1 cellular context compared by ENCODE assay signal in the genomic region with DNA sequence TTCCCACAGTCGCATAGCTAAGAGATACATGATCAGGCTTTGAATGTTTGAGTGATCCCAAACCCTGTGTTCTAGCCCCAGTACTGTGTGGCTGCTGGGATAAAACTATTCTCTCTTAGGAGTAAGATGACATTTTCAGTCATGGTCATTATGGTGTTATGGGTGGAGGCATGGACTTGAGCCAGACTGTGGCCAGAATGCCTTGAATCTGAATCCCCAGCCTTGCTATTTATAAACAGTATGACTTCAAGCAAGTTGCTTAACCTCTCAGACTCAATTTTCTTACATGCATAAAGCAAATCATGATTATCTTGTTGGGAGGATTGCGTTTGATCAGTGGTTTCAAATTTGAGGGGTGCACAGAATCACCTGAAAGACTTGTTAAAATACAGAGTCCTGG.
TF ChIP-seq lines count a peak whose summit lies in the region.

No MANE protein-coding gene starts in this region.

TF ChIP-seq in SK-N-SH, 30 proteins besides CTCF, POLR2A, EP300 and RAD21 (continued from another document):
- TF ChIP-seq, protein P1, sequence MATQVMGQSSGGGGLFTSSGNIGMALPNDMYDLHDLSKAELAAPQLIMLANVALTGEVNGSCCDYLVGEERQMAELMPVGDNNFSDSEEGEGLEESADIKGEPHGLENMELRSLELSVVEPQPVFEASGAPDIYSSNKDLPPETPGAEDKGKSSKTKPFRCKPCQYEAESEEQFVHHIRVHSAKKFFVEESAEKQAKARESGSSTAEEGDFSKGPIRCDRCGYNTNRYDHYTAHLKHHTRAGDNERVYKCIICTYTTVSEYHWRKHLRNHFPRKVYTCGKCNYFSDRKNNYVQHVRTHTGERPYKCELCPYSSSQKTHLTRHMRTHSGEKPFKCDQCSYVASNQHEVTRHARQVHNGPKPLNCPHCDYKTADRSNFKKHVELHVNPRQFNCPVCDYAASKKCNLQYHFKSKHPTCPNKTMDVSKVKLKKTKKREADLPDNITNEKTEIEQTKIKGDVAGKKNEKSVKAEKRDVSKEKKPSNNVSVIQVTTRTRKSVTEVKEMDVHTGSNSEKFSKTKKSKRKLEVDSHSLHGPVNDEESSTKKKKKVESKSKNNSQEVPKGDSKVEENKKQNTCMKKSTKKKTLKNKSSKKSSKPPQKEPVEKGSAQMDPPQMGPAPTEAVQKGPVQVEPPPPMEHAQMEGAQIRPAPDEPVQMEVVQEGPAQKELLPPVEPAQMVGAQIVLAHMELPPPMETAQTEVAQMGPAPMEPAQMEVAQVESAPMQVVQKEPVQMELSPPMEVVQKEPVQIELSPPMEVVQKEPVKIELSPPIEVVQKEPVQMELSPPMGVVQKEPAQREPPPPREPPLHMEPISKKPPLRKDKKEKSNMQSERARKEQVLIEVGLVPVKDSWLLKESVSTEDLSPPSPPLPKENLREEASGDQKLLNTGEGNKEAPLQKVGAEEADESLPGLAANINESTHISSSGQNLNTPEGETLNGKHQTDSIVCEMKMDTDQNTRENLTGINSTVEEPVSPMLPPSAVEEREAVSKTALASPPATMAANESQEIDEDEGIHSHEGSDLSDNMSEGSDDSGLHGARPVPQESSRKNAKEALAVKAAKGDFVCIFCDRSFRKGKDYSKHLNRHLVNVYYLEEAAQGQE (IDR thresholded peaks at IDR 0.05; ENCODE audit: low read depth, low read length): no peak
- TF ChIP-seq FOSL2 (IDR thresholded peaks at IDR 0.05; ENCODE audit: borderline replicate concordance, low read depth) (no peak), IRF3 (IDR thresholded peaks at IDR 0.05; ENCODE audit: low read depth, low read length) (no peak), USF2 (IDR thresholded peaks at IDR 0.05; ENCODE audit: borderline replicate concordance, low read depth, low read length) (no peak), RCOR1 (IDR thresholded peaks at IDR 0.05; ENCODE audit: low read length) (no peak), TAF1 (IDR thresholded peaks at IDR 0.05; ENCODE audit: borderline replicate concordance, low read depth, low read length) (no peak), JUND (IDR thresholded peaks at IDR 0.05) (no peak)
- TF ChIP-seq, protein P2, sequence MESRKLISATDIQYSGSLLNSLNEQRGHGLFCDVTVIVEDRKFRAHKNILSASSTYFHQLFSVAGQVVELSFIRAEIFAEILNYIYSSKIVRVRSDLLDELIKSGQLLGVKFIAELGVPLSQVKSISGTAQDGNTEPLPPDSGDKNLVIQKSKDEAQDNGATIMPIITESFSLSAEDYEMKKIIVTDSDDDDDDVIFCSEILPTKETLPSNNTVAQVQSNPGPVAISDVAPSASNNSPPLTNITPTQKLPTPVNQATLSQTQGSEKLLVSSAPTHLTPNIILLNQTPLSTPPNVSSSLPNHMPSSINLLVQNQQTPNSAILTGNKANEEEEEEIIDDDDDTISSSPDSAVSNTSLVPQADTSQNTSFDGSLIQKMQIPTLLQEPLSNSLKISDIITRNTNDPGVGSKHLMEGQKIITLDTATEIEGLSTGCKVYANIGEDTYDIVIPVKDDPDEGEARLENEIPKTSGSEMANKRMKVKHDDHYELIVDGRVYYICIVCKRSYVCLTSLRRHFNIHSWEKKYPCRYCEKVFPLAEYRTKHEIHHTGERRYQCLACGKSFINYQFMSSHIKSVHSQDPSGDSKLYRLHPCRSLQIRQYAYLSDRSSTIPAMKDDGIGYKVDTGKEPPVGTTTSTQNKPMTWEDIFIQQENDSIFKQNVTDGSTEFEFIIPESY (IDR thresholded peaks at IDR 0.05; ENCODE audit: borderline replicate concordance, low read depth): no peak
TF ChIP-seq in SK-N-SH: peak in this region for 0.
